ENCODE assay signal across 11 cellular contexts in genomic region chr1:61746768-61747167, GRCh38. TPM values are rescaled to one million over a fixed set of nuclear protein-coding genes. Genes with fewer than 3 reads are reported as not detected.
DNase-seq lines count a peak whose midpoint lies in the region; ATAC-seq, FAIRE-seq and TF ChIP-seq lines count a peak whose summit lies in the region.
"Had no signal": no experiment of that assay in that cellular context is flagged by ENCODE, and none has a peak within 500 bp of the region (broad histone marks: within the 10 kb centered on the region; RNA-seq: fewer than 3 reads in every experiment).

No MANE protein-coding gene starts in this region.

- H3K4me3 ChIP-seq in ACC112 (ENCODE audit: low read depth, low read length) (no peak overlapping the region), choroid plexus epithelial cell (ENCODE audit: low read depth, low read length) (no peak overlapping the region), right lobe of liver (peak overlapping the region in 2 of 3 donors; percentile 4 to 27)
- H3K4me3 ChIP-seq: BLaER1 treated with 17β-estradiol and CSF1 and Interleukin-3, amounts not matched to agents 10 nM and 100 nM had no signal

- ATAC-seq in right lobe of liver (peak in 2 of 4 donors; percentile 14 to 29), GM19452 (IDR thresholded peaks at IDR 0.05; ENCODE audit: unreplicated experiment) (no peak), GM21717 (IDR thresholded peaks at IDR 0.05; ENCODE audit: unreplicated experiment) (no peak)

- TF ChIP-seq POLR2A in right lobe of liver (IDR thresholded peaks at IDR 0.05), result no peak

- peak overlapping the region; percentile 74 for H2AFZ ChIP-seq in ACC112 (ENCODE audit: low read length, unreplicated experiment)
- H2AFZ ChIP-seq: parathyroid adenoma had no signal

- 0% methylated on average over 1 of the region's 1 CpG for WGBS in right lobe of liver (ENCODE audit: insufficient coverage, low coverage, low lambda C conversion rate, missing lambda C conversion rate)

- H3K27me3 ChIP-seq in ACC112 (ENCODE audit: insufficient read depth, low read length) (no peaks in the 10 kb centered on the region), right lobe of liver (no peaks in the 10 kb centered on the region)

- no peaks in the 10 kb centered on the region for H3K9me3 ChIP-seq in right lobe of liver
- H3K9me3 ChIP-seq: BLaER1 treated with 17β-estradiol and CSF1 and Interleukin-3, amounts not matched to agents 10 nM and 100 nM had no signal

- H3K4me1 ChIP-seq in ACC112 (ENCODE audit: control insufficient read depth, insufficient read depth, low read length, unreplicated experiment) (peaks cover 8% of the 10 kb centered on the region), right lobe of liver (peaks cover 0 to 35% (median 4%) of the 10 kb centered on the region in 4 donors)

- no peak for FAIRE-seq in urothelium cell line (lab: Jason Lieb, UNC)

- DNase-seq in NCI-H69 (lab: John Stamatoyannopoulos, UW) (peak; percentile 2), choroid plexus epithelial cell (ENCODE audit: low read depth) (peak; percentile 28), right lobe of liver (no peak), Kasumi-1 (lab: John Stamatoyannopoulos, UW) (no peak), urothelium cell line (ENCODE audit: low spot score) (no peak)
- DNase-seq: NK-92 treated with Interleukin-12 subunit alpha and Interleukin-12 subunit beta, amount 100 ng/mL, for 24 hours had no signal

- TF ChIP-seq CTCF in choroid plexus epithelial cell (conservative IDR thresholded peaks at IDR 0.05; ENCODE audit: low read depth, low read length) (no peak), right lobe of liver (IDR thresholded peaks at IDR 0.05) (no peak)

- intact Hi-C loops in right lobe of liver (cut with DNase I), result no loop called here

- H3K36me3 ChIP-seq in ACC112 (ENCODE audit: insufficient read depth, low read length) (no peaks in the 10 kb centered on the region), right lobe of liver (no peaks in the 10 kb centered on the region)
- H3K36me3 ChIP-seq: BLaER1 treated with 17β-estradiol and CSF1 and Interleukin-3, amounts not matched to agents 10 nM and 100 nM had no signal

- H3K27ac ChIP-seq in ACC112 (ENCODE audit: low read depth, low read length) (peak overlapping the region; percentile 24), right lobe of liver (peak overlapping the region in 1 of 3 donors; percentile 47)
- H3K27ac ChIP-seq: parathyroid adenoma had no signal

- H3K79me2 ChIP-seq in ACC112 (ENCODE audit: control insufficient read depth, insufficient read depth, low read length, unreplicated experiment), result no peaks in the 10 kb centered on the region
- H3K79me2 ChIP-seq: parathyroid adenoma had no signal

RNA-seq across cellular contexts. Expression of gene PATJ, which starts 4.5 kb away (rescaled TPM):
- total RNA-seq in right lobe of liver, result 10 to 100 TPM; 19.0 to 49.0 (median 26.7) TPM

RNA-seq across cellular contexts. Expression of gene TM2D1, which starts 21.8 kb away (rescaled TPM):
- 10 to 100 TPM; 15.0 to 24.5 (median 20.3) TPM for total RNA-seq in right lobe of liver

Comparison
In these comparisons a context has a peak if more than half of its experiments do, and no peak if none do; other contexts are left out.
1. H3K4me3 ChIP-seq: peak in right lobe of liver (2 of 3); none in ACC112 (single experiment) and choroid plexus epithelial cell (single experiment).
2. DNase-seq: peak in NCI-H69 (single experiment) and choroid plexus epithelial cell (single experiment); none in right lobe of liver (0 of 3), Kasumi-1 (0 of 2) and urothelium cell line (single experiment).